In genomic region chr7:131400833-131401593, GRCh38 we compare ENCODE assay signal across 12 cellular contexts.
A peak's percentile ranks its signal among the peaks of the same experiment; 100 is the strongest.
DNase-seq lines count a peak whose midpoint lies in the region; ATAC-seq and TF ChIP-seq lines count a peak whose summit lies in the region.
"Had no signal": no experiment of that assay in that cellular context is flagged by ENCODE, and none has a peak within 500 bp of the region (broad histone marks: within the 10 kb centered on the region; RNA-seq: fewer than 3 reads in every experiment).

No MANE protein-coding gene starts in this region.

- POLR2A ChIA-PET in Panc1 (lab: Charles Lee): no interaction called here

- TF ChIP-seq CTCF in C4-2B (conservative IDR thresholded peaks at IDR 0.05) (0 out of 2 replicates have a peak, but pooled peaks have one; percentile 6), Panc1 (IDR thresholded peaks at IDR 0.05) (no peak)

- intact Hi-C loops in Panc1 (cut with micrococcal nuclease; ENCODE audit: unreplicated experiment): no loop called here

- H3K4me3 ChIP-seq in Panc1 (ENCODE audit: low read depth in 2 of 2, low read length in 2 of 2) (no peak overlapping the region), rectal smooth muscle tissue (ENCODE audit: low read length) (no peak overlapping the region)

- CTCF ChIA-PET in Panc1 (lab: Charles Lee): no interaction called here

- in situ Hi-C loops in Panc1 (cut with HindIII; ENCODE audit: low pct_unique_long_range_greater_than_20kb, low sequenced_read_pairs): no loop called here

- H3K4me3 Mint-ChIP-seq in T-helper 2 cell treated with Interferon-gamma antibody and Interleukin-4, amounts not matched to agents 5 μg/mL and 100 μg/mL, for 36 hours: no peak overlapping the region
- H3K4me3 Mint-ChIP-seq: stimulated activated naive CD8-positive, alpha-beta T cell treated with anti-CD3 and anti-CD28 coated beads, Interleukin-15, amount 100 ng/mL, for 72 hours; T-cell had no signal

- no peak for ATAC-seq in Panc1
- ATAC-seq: stimulated activated naive CD8-positive, alpha-beta T cell treated with anti-CD3 and anti-CD28 coated beads, Interleukin-15, amount 100 ng/mL, for 72 hours; T-cell had no signal

- 0 out of 2 replicates have a peak, but pooled peaks cover 4% of the 10 kb centered on the region for H3K9me3 ChIP-seq in Panc1 (ENCODE audit: control insufficient read depth, insufficient read depth, low read depth, low read length)

- peaks cover 45% of the 10 kb centered on the region for H3K36me3 Mint-ChIP-seq in T-helper 2 cell treated with Interferon-gamma antibody and Interleukin-4, amounts not matched to agents 5 μg/mL and 100 μg/mL, for 36 hours (ENCODE audit: low read depth)

- DNase-seq in Panc1 (ENCODE audit: low read depth, low spot score) (no peak), globus pallidus (ENCODE audit: low spot score) (peak; percentile 45), DMS79 (lab: John Stamatoyannopoulos, UW) (no peak), COLO829 (ENCODE audit: low spot score) (no peak), NCI-H748 (lab: John Stamatoyannopoulos, UW; ENCODE audit: unreplicated experiment) (no peak)
- no peak for DNase-seq in T-helper 2 cell treated with Interferon-gamma antibody and Interleukin-4, amounts not matched to agents 5 μg/mL and 100 μg/mL, for 36 hours (ENCODE audit: low spot score)
- DNase-seq: activated CD8-positive, alpha-beta memory T cell treated with anti-CD3 and anti-CD28 coated beads for 24 hours; glutamatergic neuron; stimulated activated naive CD8-positive, alpha-beta T cell treated with anti-CD3 and anti-CD28 coated beads, Interleukin-15, amount 100 ng/mL, for 72 hours; T-cell had no signal

- no peak overlapping the region for H3K27ac Mint-ChIP-seq in T-helper 2 cell treated with Interferon-gamma antibody and Interleukin-4, amounts not matched to agents 5 μg/mL and 100 μg/mL, for 36 hours
- H3K27ac Mint-ChIP-seq: stimulated activated naive CD8-positive, alpha-beta T cell treated with anti-CD3 and anti-CD28 coated beads, Interleukin-15, amount 100 ng/mL, for 72 hours had no signal

- H3K4me1 Mint-ChIP-seq in T-helper 2 cell treated with Interferon-gamma antibody and Interleukin-4, amounts not matched to agents 5 μg/mL and 100 μg/mL, for 36 hours (ENCODE audit: low read depth): peaks cover 8% of the 10 kb centered on the region

- H3K4me1 ChIP-seq in Panc1 (ENCODE audit: control insufficient read depth, insufficient read depth, low read length) (peaks cover 5% of the 10 kb centered on the region; the same call in 1 of the 2 replicates), rectal smooth muscle tissue (ENCODE audit: control insufficient read depth, insufficient read depth, low read length) (no peaks in the 10 kb centered on the region)

- peaks cover 13% of the 10 kb centered on the region for H3K9me3 Mint-ChIP-seq in T-helper 2 cell treated with Interferon-gamma antibody and Interleukin-4, amounts not matched to agents 5 μg/mL and 100 μg/mL, for 36 hours

- H3K27me3 Mint-ChIP-seq in T-helper 2 cell treated with Interferon-gamma antibody and Interleukin-4, amounts not matched to agents 5 μg/mL and 100 μg/mL, for 36 hours (ENCODE audit: low read depth): no peaks in the 10 kb centered on the region
- H3K27me3 Mint-ChIP-seq: stimulated activated naive CD8-positive, alpha-beta T cell treated with anti-CD3 and anti-CD28 coated beads, Interleukin-15, amount 100 ng/mL, for 72 hours; T-cell had no signal

- H3K27ac ChIP-seq in C4-2B (no peak overlapping the region), Panc1 (ENCODE audit: low read length) (0 out of 2 replicates have a peak overlapping the region, but pooled peaks have one; percentile 23), rectal smooth muscle tissue (ENCODE audit: low read depth, low read length) (peak overlapping the region; percentile 22)

- H3K9ac ChIP-seq in rectal smooth muscle tissue (ENCODE audit: low read length): no peak overlapping the region

- H3K27me3 ChIP-seq in Panc1 (ENCODE audit: control insufficient read depth, insufficient read depth, low read length): no peaks in the 10 kb centered on the region
- no peaks in the 10 kb centered on the region for H3K27me3 ChIP-seq in rectal smooth muscle tissue (ENCODE audit: control insufficient read depth, insufficient read depth, low read length)

- no TSS peak for BruUV-seq in Panc1 (replicated peaks; lab: Mats Ljungman, UMichigan)

- H3K36me3 ChIP-seq in Panc1 (ENCODE audit: control insufficient read depth, insufficient read depth, low read length) (peaks cover 10% of the 10 kb centered on the region), rectal smooth muscle tissue (ENCODE audit: control insufficient read depth, insufficient read depth, low read length) (no peaks in the 10 kb centered on the region)
